In the genomic region with DNA sequence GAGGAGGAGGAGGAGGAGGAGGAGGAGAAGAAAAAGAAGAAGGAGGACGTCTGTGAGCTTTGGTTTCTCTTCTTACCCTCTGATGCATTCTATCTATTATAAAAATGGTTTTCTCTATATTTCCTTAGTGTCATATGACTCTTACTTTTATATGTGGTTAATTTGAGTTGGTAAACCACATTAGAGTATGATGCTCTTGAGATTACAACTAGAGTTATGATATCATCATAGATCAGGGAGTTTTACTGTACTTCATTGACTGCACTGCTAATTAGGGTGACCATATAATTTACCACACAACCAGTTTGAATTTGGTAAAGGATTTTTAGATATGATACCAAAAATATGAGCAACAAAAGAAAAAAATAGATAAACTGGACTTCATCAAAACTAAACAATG, we compare ENCODE assay signal across 29 cellular contexts.
"Had no signal": no experiment of that assay in that cellular context is flagged by ENCODE, and none has a peak within 500 bp of the region (broad histone marks: within the 10 kb centered on the region; RNA-seq: fewer than 3 reads in every experiment).

No MANE protein-coding gene starts in this region.

- H3K9me3 ChIP-seq: esophagus squamous epithelium, gastroesophageal sphincter had no signal

- H3K36me3 ChIP-seq: brain microvascular endothelial cell, esophagus squamous epithelium, gastroesophageal sphincter, heart right ventricle, WERI-Rb-1 had no signal

- H3K27ac Mint-ChIP-seq: activated B cell treated with CpG ODN at 0.5 μM for 24 hours; activated CD8-positive, alpha-beta T cell treated with anti-CD3 and anti-CD28 coated beads for 36 hours; activated naive CD8-positive, alpha-beta T cell; activated T-helper 17 cell treated with anti-CD3 and anti-CD28 coated beads, Interleukin-2, amount 50 U/mL, for 72 hours; T-helper 17 cell; T-helper 2 cell treated with Interferon-gamma antibody and Interleukin-4, amounts not matched to agents 5 μg/mL and 100 μg/mL, for 36 hours had no signal

- H3K4me1 Mint-ChIP-seq: activated B cell treated with CpG ODN at 0.5 μM for 24 hours; activated T-helper 17 cell treated with anti-CD3 and anti-CD28 coated beads, Interleukin-2, amount 50 U/mL, for 72 hours; central memory CD8-positive, alpha-beta T cell; T-helper 17 cell had no signal

- H3K4me1 ChIP-seq: esophagus squamous epithelium, gastroesophageal sphincter, heart right ventricle had no signal

- H3K36me3 Mint-ChIP-seq: activated naive CD8-positive, alpha-beta T cell had no signal

- H3K4me3 ChIP-seq: esophagus squamous epithelium, gastroesophageal sphincter, heart right ventricle had no signal

- H3K27me3 Mint-ChIP-seq: activated CD8-positive, alpha-beta T cell treated with anti-CD3 and anti-CD28 coated beads for 36 hours; central memory CD8-positive, alpha-beta T cell had no signal

- DNase-seq: activated B cell treated with CpG ODN at 0.5 μM for 24 hours; activated CD4-positive, alpha-beta T cell treated with anti-CD3 and anti-CD28 coated beads for 48 hours; activated CD4-positive, alpha-beta T cell treated with anti-CD3 and anti-CD28 coated beads, Interleukin-2, amount 50 U/mL, for 1 hour; activated CD8-positive, alpha-beta memory T cell treated with anti-CD3 and anti-CD28 coated beads for 24 hours; activated CD8-positive, alpha-beta T cell treated with anti-CD3 and anti-CD28 coated beads for 36 hours; activated effector memory CD4-positive, alpha-beta T cell treated with Interleukin-2 at 50 U/mL for 16 hours; activated gamma-delta T cell treated with Interleukin-2 at 50 U/mL for 16 hours; activated naive CD4-positive, alpha-beta T cell treated with anti-CD3 and anti-CD28 coated beads, Interleukin-2, amount 50 U/mL, for 16 hours; activated naive CD4-positive, alpha-beta T cell treated with Interleukin-2 at 50 U/mL for 16 hours; activated T-cell treated with anti-CD3 and anti-CD28 coated beads, Interleukin-2, amount 50 U/mL, for 4 hours; amniotic stem cell; anterior cingulate cortex; brain microvascular endothelial cell; cortex of kidney; dermis blood vessel endothelial cell; effector CD4-positive, alpha-beta T cell; esophagus squamous epithelium; foreskin melanocyte; heart right ventricle; T-helper 1 cell; T-helper 17 cell; T1000; WERI-Rb-1 had no signal

- H3K9me3 Mint-ChIP-seq: activated CD8-positive, alpha-beta T cell treated with anti-CD3 and anti-CD28 coated beads for 36 hours; activated T-cell treated with anti-CD3 and anti-CD28 coated beads, Interleukin-2, amount 50 U/mL, for 4 hours; activated T-helper 17 cell treated with anti-CD3 and anti-CD28 coated beads, Interleukin-2, amount 50 U/mL, for 72 hours; central memory CD8-positive, alpha-beta T cell; T-helper 2 cell treated with Interferon-gamma antibody and Interleukin-4, amounts not matched to agents 5 μg/mL and 100 μg/mL, for 36 hours had no signal

- H3K27ac ChIP-seq: brain microvascular endothelial cell, epithelial cell of prostate, esophagus squamous epithelium, gastroesophageal sphincter, heart right ventricle, WERI-Rb-1 had no signal

- H3K27me3 ChIP-seq: brain microvascular endothelial cell, esophagus squamous epithelium, gastroesophageal sphincter, heart right ventricle had no signal

- H3K4me3 Mint-ChIP-seq: activated B cell treated with CpG ODN at 0.5 μM for 24 hours; activated CD8-positive, alpha-beta T cell treated with anti-CD3 and anti-CD28 coated beads for 36 hours; activated naive CD8-positive, alpha-beta T cell; activated T-cell treated with anti-CD3 and anti-CD28 coated beads, Interleukin-2, amount 50 U/mL, for 4 hours; activated T-helper 17 cell treated with anti-CD3 and anti-CD28 coated beads, Interleukin-2, amount 50 U/mL, for 72 hours; central memory CD8-positive, alpha-beta T cell; T-helper 17 cell; T-helper 2 cell treated with Interferon-gamma antibody and Interleukin-4, amounts not matched to agents 5 μg/mL and 100 μg/mL, for 36 hours had no signal
